26 cellular contexts compared by ENCODE assay signal in the genomic region with DNA sequence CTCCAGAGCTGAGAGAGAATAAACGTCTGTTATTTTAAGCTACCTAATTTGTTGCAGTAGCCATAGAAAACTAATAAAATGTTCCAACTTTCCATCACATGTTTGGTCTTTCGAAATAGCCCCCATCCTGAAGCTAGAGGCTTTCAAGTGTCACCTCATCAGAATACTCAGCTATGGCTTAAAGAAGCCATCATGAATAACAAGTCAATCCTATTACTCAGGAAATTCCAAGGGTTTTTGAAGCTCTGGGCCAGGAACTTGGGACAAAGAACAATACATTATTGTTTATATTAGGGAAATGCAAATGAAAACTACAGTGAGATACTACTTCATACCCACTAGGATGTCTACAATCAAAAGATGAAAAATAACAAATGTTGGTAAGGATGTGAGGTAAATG. TPM values are rescaled to one million over a fixed set of nuclear protein-coding genes. Genes with fewer than 3 reads are reported as not detected.
A peak's percentile ranks its signal among the peaks of the same experiment; 100 is the strongest.
DNase-seq lines count a peak whose midpoint lies in the region; ATAC-seq, FAIRE-seq and TF ChIP-seq lines count a peak whose summit lies in the region.
"Had no signal": no experiment of that assay in that cellular context is flagged by ENCODE, and none has a peak within 500 bp of the region (broad histone marks: within the 10 kb centered on the region; RNA-seq: fewer than 3 reads in every experiment).

No MANE protein-coding gene starts in this region.

- no peak overlapping the region for H3K4me3 ChIP-seq in endothelial cell of umbilical vein (replicated peaks in 1 of 3; ENCODE audit: insufficient read depth in 1 of 3, low read depth in 1 of 3, low read length in 3 of 3)
- H3K4me3 ChIP-seq: colonic mucosa, gastroesophageal sphincter, testis had no signal

- POLR2A ChIA-PET in endothelial cell of umbilical vein (lab: Charles Lee) = no interaction called here

- H3K27me3 ChIP-seq in endothelial cell of umbilical vein (ENCODE audit: control insufficient read depth in 2 of 2, insufficient read depth in 2 of 2, low read length in 2 of 2) = no peaks in the 10 kb centered on the region
- H3K27me3 ChIP-seq: colonic mucosa, gastroesophageal sphincter, testis had no signal

- H2AFZ ChIP-seq in endothelial cell of umbilical vein (ENCODE audit: low read depth, low read length) = no peak overlapping the region
- H2AFZ ChIP-seq: parathyroid adenoma had no signal

- peaks cover 4% of the 10 kb centered on the region for H3K9me3 Mint-ChIP-seq in chondrocyte (ENCODE audit: low read depth)
- H3K9me3 Mint-ChIP-seq: activated naive CD4-positive, alpha-beta T cell treated with anti-CD3 and anti-CD28 coated beads, Interleukin-2, amount 50 U/mL, for 72 hours; activated T-helper 1 cell treated with anti-CD3 and anti-CD28 coated beads, Interleukin-12 subunit alpha, Interleukin-12 subunit beta, Interleukin-2, Interleukin-4 antibody, amounts not matched to agents 30 ng/mL and 10 ng/mL and 1 ng/mL, durations not matched to agents 14 hours and 24 hours and 36 hours; natural killer cell treated with Interleukin-12 subunit alpha and Interleukin-12 subunit beta and Interleukin-15 and Interleukin-18, amount 100 ng/mL, for 72 hours; stimulated activated memory B cell treated with anti-CD40 and anti-IgM and Interleukin-4, amounts not matched to agents 10 μg/mL and 1 μg/mL and 100 μg/mL, for 72 hours had no signal

- ATAC-seq in HG03097 (IDR thresholded peaks at IDR 0.05; ENCODE audit: low FRiP score, unreplicated experiment) (no peak), HG02973 (IDR thresholded peaks at IDR 0.05; ENCODE audit: unreplicated experiment) (no peak)
- ATAC-seq: activated CD4-positive, alpha-beta T cell treated with anti-CD3 and anti-CD28 coated beads for 36 hours; gastroesophageal sphincter; natural killer cell treated with Interleukin-12 subunit alpha and Interleukin-12 subunit beta and Interleukin-15 and Interleukin-18, amount 100 ng/mL, for 72 hours; Right ventricle myocardium inferior; stimulated activated memory B cell treated with anti-CD40 and anti-IgM and Interleukin-4, amounts not matched to agents 10 μg/mL and 1 μg/mL and 100 μg/mL, for 72 hours had no signal

- dilution Hi-C loops in endothelial cell of umbilical vein (cut with MboI; ENCODE audit: extremely low pct_ligation_motif_present, low sequenced_read_pairs) = no loop called here

- no peak for FAIRE-seq in endothelial cell of umbilical vein (lab: Jason Lieb, UNC)
- FAIRE-seq: endometrium had no signal

- no peaks in the 10 kb centered on the region for H3K79me2 ChIP-seq in endothelial cell of umbilical vein (ENCODE audit: control insufficient read depth, insufficient read depth, low read length)
- H3K79me2 ChIP-seq: parathyroid adenoma had no signal

- peaks cover 2% of the 10 kb centered on the region for H3K36me3 Mint-ChIP-seq in chondrocyte (ENCODE audit: low read depth)

- no peaks in the 10 kb centered on the region for H3K9me1 ChIP-seq in endothelial cell of umbilical vein (replicated peaks; ENCODE audit: control insufficient read depth, extremely low read depth, insufficient read depth, low read length)

- H4K20me1 ChIP-seq in endothelial cell of umbilical vein (replicated peaks; ENCODE audit: control insufficient read depth, extremely low read depth, insufficient read depth, low read length) = no peaks in the 10 kb centered on the region

- H3K36me3 ChIP-seq in endothelial cell of umbilical vein (ENCODE audit: control insufficient read depth in 2 of 2, extremely low read depth in 1 of 2, insufficient read depth in 2 of 2, low read length in 2 of 2) = no peaks in the 10 kb centered on the region
- H3K36me3 ChIP-seq: colonic mucosa had no signal

- H3K4me3 Mint-ChIP-seq in chondrocyte (ENCODE audit: unreplicated experiment) = no peak overlapping the region
- H3K4me3 Mint-ChIP-seq: activated CD4-positive, alpha-beta T cell treated with anti-CD3 and anti-CD28 coated beads for 36 hours; activated T-helper 1 cell treated with anti-CD3 and anti-CD28 coated beads, Interleukin-12 subunit alpha, Interleukin-12 subunit beta, Interleukin-2, Interleukin-4 antibody, amounts not matched to agents 30 ng/mL and 10 ng/mL and 1 ng/mL, durations not matched to agents 14 hours and 24 hours and 36 hours; CD14-positive monocyte; natural killer cell treated with Interleukin-12 subunit alpha and Interleukin-12 subunit beta and Interleukin-15 and Interleukin-18, amount 100 ng/mL, for 72 hours; stimulated activated memory B cell treated with anti-CD40 and anti-IgM and Interleukin-4, amounts not matched to agents 10 μg/mL and 1 μg/mL and 100 μg/mL, for 72 hours had no signal

- peaks cover 41% of the 10 kb centered on the region for H3K4me1 Mint-ChIP-seq in chondrocyte (ENCODE audit: low read depth)
- H3K4me1 Mint-ChIP-seq: CD14-positive monocyte had no signal

- H3K27me3 Mint-ChIP-seq in chondrocyte (ENCODE audit: low read depth) = no peaks in the 10 kb centered on the region
- H3K27me3 Mint-ChIP-seq: activated CD4-positive, alpha-beta T cell treated with anti-CD3 and anti-CD28 coated beads for 36 hours; natural killer cell treated with Interleukin-12 subunit alpha and Interleukin-12 subunit beta and Interleukin-15 and Interleukin-18, amount 100 ng/mL, for 72 hours; stimulated activated memory B cell treated with anti-CD40 and anti-IgM and Interleukin-4, amounts not matched to agents 10 μg/mL and 1 μg/mL and 100 μg/mL, for 72 hours had no signal

- TF ChIP-seq POLR2A in endothelial cell of umbilical vein (IDR thresholded peaks at IDR 0.05; ENCODE audit: low read depth, low read length) = no peak

- CTCF ChIA-PET in endothelial cell of umbilical vein (lab: Charles Lee) = interaction anchor here (1.0 kb wide), 1 partner anchor 36 kb away, joined by 3 read pairs; no protein-coding TSS in a partner anchor

- peaks cover 34% of the 10 kb centered on the region for H3K4me1 ChIP-seq in endothelial cell of umbilical vein (ENCODE audit: control insufficient read depth, extremely low read depth, insufficient read depth, low read length)
- H3K4me1 ChIP-seq: colonic mucosa, gastroesophageal sphincter, parathyroid adenoma, testis had no signal

- intact Hi-C loops in endothelial cell of umbilical vein (cut with micrococcal nuclease) = loop anchor here (1.0 kb wide), 2 partner anchors 13 to 42 kb away; a partner anchor contains a TSS

- TF ChIP-seq CTCF in endothelial cell of umbilical vein (IDR thresholded peaks at IDR 0.05; ENCODE audit: extremely low read depth in 1 of 2, insufficient read depth in 1 of 2, low read depth in 1 of 2, low read length in 2 of 2) (no peak), chondrocyte (IDR thresholded peaks at IDR 0.05) (no peak)

- DNase-seq in EH (ENCODE audit: low read depth) = peak; percentile 67
- DNase-seq in M059J (ENCODE audit: low read depth) = peak; percentile 16
- DNase-seq in endothelial cell of umbilical vein (ENCODE audit: low read depth, low spot score) = peak; percentile 65
- DNase-seq in medulla oblongata (ENCODE audit: extremely low spot score) = peak; percentile 38
- no peak for DNase-seq in SHP77 treated with DMSO at 0.1 percent for 48 hours (lab: John Stamatoyannopoulos, UW)
- DNase-seq in chondrocyte (ENCODE audit: low spot score) = no peak
- DNase-seq: activated CD4-positive, alpha-beta T cell treated with anti-CD3 and anti-CD28 coated beads for 36 hours; colonic mucosa; GF-D8; H7; midbrain; NCI-H1436; NCI-H748 treated with DMSO at 0.1 percent for 48 hours; OCI-M1; testis had no signal

- H3K4me2 ChIP-seq in endothelial cell of umbilical vein (ENCODE audit: insufficient read depth, low read length) = peak overlapping the region; percentile 12

- no peaks in the 10 kb centered on the region for H3K9me3 ChIP-seq in endothelial cell of umbilical vein (replicated peaks; ENCODE audit: control insufficient read depth, insufficient read depth, low read length)
- H3K9me3 ChIP-seq: colonic mucosa, gastroesophageal sphincter, testis had no signal

- H3K27ac Mint-ChIP-seq in chondrocyte (ENCODE audit: unreplicated experiment) = no peak overlapping the region
- H3K27ac Mint-ChIP-seq: activated CD4-positive, alpha-beta T cell treated with anti-CD3 and anti-CD28 coated beads for 36 hours; activated naive CD4-positive, alpha-beta T cell treated with anti-CD3 and anti-CD28 coated beads, Interleukin-2, amount 50 U/mL, for 72 hours; activated T-helper 1 cell treated with anti-CD3 and anti-CD28 coated beads, Interleukin-12 subunit alpha, Interleukin-12 subunit beta, Interleukin-2, Interleukin-4 antibody, amounts not matched to agents 30 ng/mL and 10 ng/mL and 1 ng/mL, durations not matched to agents 14 hours and 24 hours and 36 hours; natural killer cell treated with Interleukin-12 subunit alpha and Interleukin-12 subunit beta and Interleukin-15 and Interleukin-18, amount 100 ng/mL, for 72 hours; stimulated activated memory B cell treated with anti-CD40 and anti-IgM and Interleukin-4, amounts not matched to agents 10 μg/mL and 1 μg/mL and 100 μg/mL, for 72 hours had no signal

- no TSS peak for BruUV-seq in endothelial cell of umbilical vein (replicated peaks; lab: Mats Ljungman, UMichigan)

- H3K9ac ChIP-seq in endothelial cell of umbilical vein (replicated peaks; ENCODE audit: extremely low read depth, insufficient read depth, low read length) = no peak overlapping the region
- H3K9ac ChIP-seq: parathyroid adenoma had no signal

- peak overlapping the region; percentile 59 for H3K27ac ChIP-seq in endothelial cell of umbilical vein (ENCODE audit: insufficient read depth, low read depth, low read length)
- H3K27ac ChIP-seq: colonic mucosa, gastroesophageal sphincter, parathyroid adenoma, testis had no signal

RNA-seq across cellular contexts. Expression of a gene that starts 42.2 kb away (rescaled TPM):
- total RNA-seq in M059J (2014; rRNA removed; shearing (Covaris generic)) = 9.7 and 12.2 TPM in 2 replicates
- 29.0 and 38.6 TPM in 2 replicates for total RNA-seq in endothelial cell of umbilical vein
- 18.2 and 20.3 TPM in 2 replicates for polyA plus RNA-seq in endothelial cell of umbilical vein
- polyA plus RNA-seq in endothelial cell of umbilical vein (2011; cell fraction: cytosol; rRNA removed) = 14.8 and 17.8 TPM in 2 replicates
- 72.2 and 92.7 TPM in 2 replicates for polyA plus RNA-seq in endothelial cell of umbilical vein (2011; cell fraction: nucleus; rRNA removed)
- polyA plus RNA-seq in endothelial cell of umbilical vein (2012) = 14.8 and 17.4 TPM in 2 replicates
- 62.4 and 65.8 TPM in 2 replicates for polyA minus RNA-seq in endothelial cell of umbilical vein
- 8.5 TPM for polyA minus RNA-seq in endothelial cell of umbilical vein (2011; cell fraction: cytosol; rRNA and poly(A)+ RNA removed)
- polyA minus RNA-seq in endothelial cell of umbilical vein (2011; cell fraction: nucleus; rRNA and poly(A)+ RNA removed) = 167 and 173 TPM in 2 replicates
- 26.0 to 38.3 TPM (median 28.2 TPM) in 3 replicates for total RNA-seq in chondrocyte

RNA-seq across cellular contexts. Expression of a gene that starts 42.5 kb away (rescaled TPM):
- 38.2 and 47.9 TPM in 2 replicates for total RNA-seq in M059J (2014; rRNA removed; shearing (Covaris generic))
- total RNA-seq in endothelial cell of umbilical vein (42.4 and 44.7 TPM in 2 replicates), chondrocyte (37.4 to 42.8 TPM (median 37.9 TPM) in 3 replicates)
- 3.9 and 6.4 TPM in 2 replicates for polyA plus RNA-seq in endothelial cell of umbilical vein
- 13.9 and 14.4 TPM in 2 replicates for polyA plus RNA-seq in endothelial cell of umbilical vein (2011; cell fraction: cytosol; rRNA removed)
- 13.6 and 23.9 TPM in 2 replicates for polyA plus RNA-seq in endothelial cell of umbilical vein (2011; cell fraction: nucleus; rRNA removed)
- polyA plus RNA-seq in endothelial cell of umbilical vein (2012) = 49.2 and 52.7 TPM in 2 replicates
- polyA minus RNA-seq in endothelial cell of umbilical vein = 3.0 and 3.8 TPM in 2 replicates
- 6.5 TPM for polyA minus RNA-seq in endothelial cell of umbilical vein (2011; cell fraction: cytosol; rRNA and poly(A)+ RNA removed)
- polyA minus RNA-seq in endothelial cell of umbilical vein (2011; cell fraction: nucleus; rRNA and poly(A)+ RNA removed) = 4.1 and 5.8 TPM in 2 replicates

Comparison
In these comparisons a context has a peak if more than half of its experiments do, and no peak if none do; other contexts are left out.
1. DNase-seq: peak in EH (single experiment), M059J (single experiment), endothelial cell of umbilical vein (single experiment) and medulla oblongata (single experiment); none in SHP77 treated with DMSO at 0.1 percent for 48 hours (single experiment) and chondrocyte (single experiment).